Comparison of ENCODE assay signal across 2 cellular contexts in genomic region chr1:93442276-93442675, GRCh38.
TF ChIP-seq lines count a peak whose summit lies in the region.

No MANE protein-coding gene starts in this region.

TF ChIP-seq in Ishikawa, 13 proteins besides CTCF, POLR2A, EP300 and RAD21:
- no peak for TF ChIP-seq FOXM1 (IDR thresholded peaks at IDR 0.05; ENCODE audit: borderline replicate concordance, low read depth)
- TF ChIP-seq MAX (IDR thresholded peaks at IDR 0.05), result 0 out of 2 replicates have a peak, but pooled peaks have one; percentile 29

TF ChIP-seq in K562, 482 proteins besides CTCF, POLR2A, EP300 and RAD21 (continues in another document):
- TF ChIP-seq THRAP3 (IDR thresholded peaks at IDR 0.05; ENCODE audit: borderline replicate concordance) (no peak), ARHGAP35 (IDR thresholded peaks at IDR 0.05; ENCODE audit: partially characterized antibody) (no peak), ZNF780A (CRISPR knock-in tag; IDR thresholded peaks at IDR 0.05) (no peak), EWSR1 (IDR thresholded peaks at IDR 0.05; ENCODE audit: borderline replicate concordance, low read depth, partially characterized antibody) (no peak), GABPB2 (CRISPR knock-in tag; conservative IDR thresholded peaks at IDR 0.05) (no peak), HMBOX1 (IDR thresholded peaks at IDR 0.05) (0 out of 2 replicates have a peak, but pooled peaks have one; percentile 52), SPI1 (IDR thresholded peaks at IDR 0.05; ENCODE audit: borderline replicate concordance, low read depth, low read length) (no peak), MGA (IDR thresholded peaks at IDR 0.05) (peak; percentile 95), TRIM24 (IDR thresholded peaks at IDR 0.05) (peak; percentile 38 to 55; a peak in 2 of 4 replicates), DMBX1 (CRISPR knock-in tag; IDR thresholded peaks at IDR 0.05; ENCODE audit: borderline replicate concordance) (peak; percentile 60; the same call in 1 of the 2 replicates), ZNF584 (CRISPR knock-in tag; IDR thresholded peaks at IDR 0.05; ENCODE audit: low read depth) (no peak), DLX4 (CRISPR knock-in tag; IDR thresholded peaks at IDR 0.05) (no peak), CBFA2T3 (IDR thresholded peaks at IDR 0.05) (peak; percentile 75), HDAC3 (IDR thresholded peaks at IDR 0.05; ENCODE audit: borderline replicate concordance, partially characterized antibody) (no peak), SMAD4 (CRISPR knock-in tag; conservative IDR thresholded peaks at IDR 0.05) (peak; percentile 60; the same call in 1 of the 2 replicates), RBM25 (IDR thresholded peaks at IDR 0.05; ENCODE audit: low read depth, low read length, severe bottlenecking) (no peak), TRIM28 (IDR thresholded peaks at IDR 0.05) (0 out of 2 replicates have a peak, but pooled peaks have one; percentile 38), KDM5B (IDR thresholded peaks at IDR 0.05; ENCODE audit: insufficient replicate concordance, low read depth, low read length) (no peak), MYBL2 (IDR thresholded peaks at IDR 0.05; ENCODE audit: low read depth) (peak; percentile 38; the same call in 1 of the 2 replicates), MYBL2 (CRISPR knock-in tag; IDR thresholded peaks at IDR 0.05; ENCODE audit: borderline replicate concordance) (no peak), DPF2 (IDR thresholded peaks at IDR 0.05) (peak; percentile 32; the same call in 1 of the 2 replicates), NFATC3 (IDR thresholded peaks at IDR 0.05) (no peak), KDM4B (IDR thresholded peaks at IDR 0.05; ENCODE audit: borderline replicate concordance in 2 of 2, low read depth in 1 of 2) (no peak), BCL6 (CRISPR knock-in tag; IDR thresholded peaks at IDR 0.05) (no peak), PHB (CRISPR knock-in tag; IDR thresholded peaks at IDR 0.05) (no peak), MITF (IDR thresholded peaks at IDR 0.05) (0 out of 2 replicates have a peak, but pooled peaks have one; percentile 15), SMARCE1 (IDR thresholded peaks at IDR 0.05) (no peak), ZNF407 (IDR thresholded peaks at IDR 0.05; ENCODE audit: low read depth) (no peak), ASH1L (IDR thresholded peaks at IDR 0.05; ENCODE audit: borderline replicate concordance, low read depth, partially characterized antibody) (no peak), ZFX (CRISPR knock-in tag; IDR thresholded peaks at IDR 0.05) (peak; percentile 43), SNAPC5 (CRISPR knock-in tag; IDR thresholded peaks at IDR 0.05) (no peak), SREBF2 (CRISPR knock-in tag; IDR thresholded peaks at IDR 0.05) (no peak), RFX5 (IDR thresholded peaks at IDR 0.05; ENCODE audit: low read depth, low read length) (no peak), E2F5 (CRISPR knock-in tag; IDR thresholded peaks at IDR 0.05) (no peak), MTF1 (CRISPR knock-in tag; IDR thresholded peaks at IDR 0.05; ENCODE audit: borderline replicate concordance) (no peak), SMARCA5 (IDR thresholded peaks at IDR 0.05) (no peak), SMAD1 (IDR thresholded peaks at IDR 0.05; ENCODE audit: low read depth, low read length, partially characterized antibody) (no peak), TAL1 (IDR thresholded peaks at IDR 0.05) (peak; percentile 44)
